Comparison of ENCODE assay signal across 8 cellular contexts in the genomic region with DNA sequence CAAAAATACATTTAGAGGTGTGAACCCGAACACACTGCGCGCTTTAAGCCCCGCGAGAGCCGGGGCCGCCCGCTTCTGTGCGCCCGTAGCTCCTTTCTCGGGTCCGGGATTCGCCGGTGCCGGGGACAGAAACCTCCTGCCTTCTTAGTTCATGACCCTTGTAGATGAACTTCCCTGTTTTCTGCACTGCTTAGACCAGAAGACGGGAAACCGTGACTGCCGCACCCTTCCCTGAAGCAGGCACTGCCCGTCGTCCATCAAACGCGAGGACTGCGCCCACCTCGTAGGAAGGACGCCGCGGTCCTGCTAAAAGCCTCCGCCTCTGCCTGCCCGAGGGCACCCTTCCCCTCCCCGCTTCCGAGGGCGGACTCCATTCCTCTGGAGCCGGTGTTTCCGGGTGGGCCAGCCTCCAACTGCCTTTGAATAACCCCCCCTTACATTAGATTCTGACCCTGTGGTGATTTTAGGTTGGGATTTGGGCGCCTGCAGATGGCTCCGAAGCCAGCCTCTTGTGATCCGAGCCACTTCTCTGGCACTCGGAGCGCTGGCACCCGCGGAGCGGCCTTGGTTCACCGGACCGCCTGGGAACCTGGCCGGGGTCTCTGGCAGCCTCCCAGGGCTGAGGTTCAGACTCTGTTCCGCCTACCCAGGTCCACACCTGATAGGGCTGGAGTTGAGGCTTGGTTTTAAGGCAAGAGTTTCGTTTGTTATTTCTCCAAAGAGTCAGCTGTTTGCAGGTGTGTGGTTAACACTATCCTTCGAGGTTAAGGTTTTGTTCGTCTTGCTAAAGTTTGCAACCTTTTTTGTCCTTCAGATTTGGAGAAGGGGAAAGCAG. TPM values are rescaled to one million over a fixed set of nuclear protein-coding genes. Genes with fewer than 3 reads are reported as not detected.
A peak's percentile ranks its signal among the peaks of the same experiment; 100 is the strongest.
DNase-seq lines count a peak whose midpoint lies in the region; ATAC-seq and TF ChIP-seq lines count a peak whose summit lies in the region.

No MANE protein-coding gene starts in this region.

- peak overlapping the region; percentile 90 for H3K27ac Mint-ChIP-seq in activated CD8-positive, alpha-beta memory T cell treated with anti-CD3 and anti-CD28 coated beads, Interleukin-2, amount 10 ng/mL, durations not matched to agents 7 days and 5 days
- peak overlapping the region; percentile 16 to 94 (median 91) for H3K27ac Mint-ChIP-seq in nephron

- no peaks in the 10 kb centered on the region for H3K27me3 Mint-ChIP-seq in activated CD8-positive, alpha-beta memory T cell treated with anti-CD3 and anti-CD28 coated beads, Interleukin-2, amount 10 ng/mL, durations not matched to agents 7 days and 5 days
- H3K27me3 Mint-ChIP-seq in nephron (ENCODE audit: low read depth), result peaks cover 30% of the 10 kb centered on the region

- ATAC-seq in GM18517 (IDR thresholded peaks at IDR 0.05; ENCODE audit: unreplicated experiment) (peak; percentile 9), HG03378 (IDR thresholded peaks at IDR 0.05; ENCODE audit: unreplicated experiment) (no peak), GM19395 (IDR thresholded peaks at IDR 0.05; ENCODE audit: unreplicated experiment) (no peak)
- ATAC-seq in activated CD8-positive, alpha-beta memory T cell treated with anti-CD3 and anti-CD28 coated beads, Interleukin-2, amount 10 ng/mL, durations not matched to agents 7 days and 5 days, result no peak

- in situ Hi-C loops in KBM-7 (cut with MboI; ENCODE audit: low pct_unique_long_range_greater_than_20kb, low sequenced_read_pairs), result loop anchor here (25.0 kb wide), 1 partner anchor 512 kb away; the partner anchor contains the start of gene TRPM2

- CTCF ChIA-PET in activated CD8-positive, alpha-beta memory T cell treated with anti-CD3 and anti-CD28 coated beads, Interleukin-2, amount 10 ng/mL, durations not matched to agents 7 days and 5 days (lab: Charles Lee), result interaction anchor here (0.8 to 6.2 kb wide), 18 partner anchors 9 to 722 kb away, joined by 3 to 56 read pairs (median 4); partner anchors contain the start of genes SUMO3 and UBE2G2

- H3K4me3 Mint-ChIP-seq in activated CD8-positive, alpha-beta memory T cell treated with anti-CD3 and anti-CD28 coated beads, Interleukin-2, amount 10 ng/mL, durations not matched to agents 7 days and 5 days, result peak overlapping the region; percentile 82
- H3K4me3 Mint-ChIP-seq in nephron, result peak overlapping the region; percentile 89 to 94 (median 91)

- no peaks in the 10 kb centered on the region for H3K36me3 Mint-ChIP-seq in activated CD8-positive, alpha-beta memory T cell treated with anti-CD3 and anti-CD28 coated beads, Interleukin-2, amount 10 ng/mL, durations not matched to agents 7 days and 5 days
- no peaks in the 10 kb centered on the region for H3K36me3 Mint-ChIP-seq in nephron (ENCODE audit: low read depth)

- peaks cover 35% of the 10 kb centered on the region for H3K4me1 Mint-ChIP-seq in activated CD8-positive, alpha-beta memory T cell treated with anti-CD3 and anti-CD28 coated beads, Interleukin-2, amount 10 ng/mL, durations not matched to agents 7 days and 5 days
- peaks cover 38% of the 10 kb centered on the region for H3K4me1 Mint-ChIP-seq in nephron

- DNase-seq in KBM-7, result peak; percentile 69
- DNase-seq in activated CD8-positive, alpha-beta memory T cell treated with anti-CD3 and anti-CD28 coated beads, Interleukin-2, amount 10 ng/mL, durations not matched to agents 7 days and 5 days, result peak; percentile 66
- DNase-seq in fibroblast of the aortic adventitia (ENCODE audit: low read depth), result peak; percentile 67
- no peak for DNase-seq in HCEC 1CT

- H3K4me3 ChIP-seq in fibroblast of the aortic adventitia (ENCODE audit: low read depth, low read length), result peak overlapping the region; percentile 69

- no peak for TF ChIP-seq CTCF in fibroblast of the aortic adventitia (IDR thresholded peaks at IDR 0.05; ENCODE audit: insufficient read depth, low read length)
- TF ChIP-seq CTCF in nephron (IDR thresholded peaks at IDR 0.05; ENCODE audit: unreplicated experiment in 3 of 3), result no peak

- H3K9me3 Mint-ChIP-seq in activated CD8-positive, alpha-beta memory T cell treated with anti-CD3 and anti-CD28 coated beads, Interleukin-2, amount 10 ng/mL, durations not matched to agents 7 days and 5 days (ENCODE audit: low read depth), result no peaks in the 10 kb centered on the region
- no peaks in the 10 kb centered on the region for H3K9me3 Mint-ChIP-seq in nephron

RNA-seq across cellular contexts. Expression of gene PTTG1IP, which starts 1.2 kb away (rescaled TPM):
- total RNA-seq in activated CD8-positive, alpha-beta memory T cell treated with anti-CD3 and anti-CD28 coated beads, Interleukin-2, amount 10 ng/mL, durations not matched to agents 7 days and 5 days, result 10 to 100 TPM; 46.0 to 49.9 TPM
- total RNA-seq in fibroblast of the aortic adventitia (ENCODE audit: low replicate concordance), result 226 and 233 TPM in 2 replicates

RNA-seq across cellular contexts. Expression of gene ITGB2, which starts 46.0 kb away (rescaled TPM):
- total RNA-seq in activated CD8-positive, alpha-beta memory T cell treated with anti-CD3 and anti-CD28 coated beads, Interleukin-2, amount 10 ng/mL, durations not matched to agents 7 days and 5 days, result 100 to 1,000 TPM; 336 to 372 TPM
- total RNA-seq in fibroblast of the aortic adventitia (ENCODE audit: low replicate concordance), result 0.09 TPM in 1 of 2 replicates, not detected in the other

RNA-seq across cellular contexts. Expression of gene SUMO3, which starts 56.9 kb away (rescaled TPM):
- 10 to 100 TPM; 86.1 to 93.7 TPM for total RNA-seq in activated CD8-positive, alpha-beta memory T cell treated with anti-CD3 and anti-CD28 coated beads, Interleukin-2, amount 10 ng/mL, durations not matched to agents 7 days and 5 days
- total RNA-seq in fibroblast of the aortic adventitia (ENCODE audit: low replicate concordance), result 43.2 and 130 TPM in 2 replicates

Comparison
In these comparisons a context has a peak if more than half of its experiments do, and no peak if none do; other contexts are left out.
1. RNA of gene ITGB2, which starts 46.0 kb away (total RNA-seq): 336 to 372 TPM in activated CD8-positive, alpha-beta memory T cell treated with anti-CD3 and anti-CD28 coated beads, Interleukin-2, amount 10 ng/mL, durations not matched to agents 7 days and 5 days; 0.09 TPM in fibroblast of the aortic adventitia; every median in the first group is over 100 times any median in the second.